ENCODE assay signal across 10 cellular contexts in the genomic region with DNA sequence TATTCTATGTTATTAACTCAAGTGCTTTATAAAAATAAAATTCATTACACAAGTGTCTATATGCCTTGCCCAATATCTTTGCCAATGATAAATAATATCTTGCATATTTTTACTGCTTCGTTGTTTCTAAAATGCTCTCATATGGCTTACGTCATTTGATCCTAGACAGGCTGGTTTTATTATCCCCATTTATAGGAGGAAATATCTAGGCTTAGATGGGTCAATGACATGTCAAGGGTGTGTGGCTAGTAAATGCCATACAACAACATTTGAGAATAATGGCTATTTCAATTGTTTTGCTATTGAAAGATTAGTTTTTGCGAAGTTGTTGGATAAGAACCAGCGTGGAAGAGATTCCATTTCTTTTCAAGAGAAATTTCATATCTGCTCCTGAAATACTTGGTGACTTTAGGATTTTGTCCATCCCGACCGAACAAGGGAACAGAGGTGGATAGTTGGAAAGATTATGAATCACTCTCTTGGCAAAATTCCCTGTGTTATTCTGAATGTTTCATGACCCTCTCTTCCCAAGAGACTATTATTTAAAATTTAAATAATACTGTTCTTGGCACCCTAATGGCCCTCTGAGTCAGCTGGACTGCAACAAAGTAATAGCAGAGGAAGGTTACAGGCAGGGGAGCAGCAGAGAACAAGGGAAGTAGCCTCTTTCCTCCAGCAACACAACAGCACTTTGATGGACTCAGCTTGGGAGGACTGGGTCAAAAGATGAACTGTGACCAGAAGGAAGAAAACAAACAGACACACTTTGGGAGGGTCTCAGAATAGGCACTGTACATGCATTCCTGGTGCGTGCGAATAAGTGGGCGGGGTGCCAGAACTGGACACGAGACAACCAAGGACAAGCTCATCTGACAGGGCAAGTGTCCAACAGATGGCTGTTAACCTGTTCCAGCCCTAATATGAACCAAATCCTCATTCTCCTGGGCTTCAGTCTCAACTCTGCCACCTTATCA.
DNase-seq lines count a peak whose midpoint lies in the region; ATAC-seq, FAIRE-seq and TF ChIP-seq lines count a peak whose summit lies in the region.
"Had no signal": no experiment of that assay in that cellular context is flagged by ENCODE, and none has a peak within 500 bp of the region (broad histone marks: within the 10 kb centered on the region; RNA-seq: fewer than 3 reads in every experiment).

No MANE protein-coding gene starts in this region.

- H3K4me1 ChIP-seq in pancreas, result peaks cover 7 to 15% (median 13%) of the 10 kb centered on the region in 3 donors

- CTCF ChIA-PET in RWPE1 (lab: Yijun Ruan, JAX), result interaction anchor here (1.7 kb wide), 1 partner anchor 31 kb away, joined by 6 read pairs; no protein-coding TSS in a partner anchor

- peak; percentile 81 for FAIRE-seq in pancreas (lab: Jason Lieb, UNC)

- TF ChIP-seq CTCF in RWPE1 (conservative IDR thresholded peaks at IDR 0.05; ENCODE audit: low read depth) (no peak), fibroblast of the aortic adventitia (IDR thresholded peaks at IDR 0.05; ENCODE audit: insufficient read depth, low read length) (no peak), pancreas (IDR thresholded peaks at IDR 0.05) (no peak), GM10266 (IDR thresholded peaks at IDR 0.05; ENCODE audit: control insufficient read depth, insufficient read depth, low read depth, missing control alignments) (no peak)

- ATAC-seq in pancreas (peak; percentile 21 to 76 (median 64)), HG02852 (IDR thresholded peaks at IDR 0.05; ENCODE audit: unreplicated experiment) (no peak)
- ATAC-seq: activated T-cell treated with anti-CD3 and anti-CD28 coated beads, Interleukin-2, amount 50 U/mL, for 4 hours had no signal

- no peak overlapping the region for H3K4me3 ChIP-seq in fibroblast of the aortic adventitia (ENCODE audit: low read depth, low read length)
- no peak overlapping the region for H3K4me3 ChIP-seq in pancreas

- in situ Hi-C loops in Caki2 (cut with HindIII; ENCODE audit: low pct_unique_long_range_greater_than_20kb, low sequenced_read_pairs), result no loop called here

- POLR2A ChIA-PET in RWPE1 (lab: Yijun Ruan, JAX; ENCODE audit: low non-redundant PET), result no interaction called here

- H3K9me3 ChIP-seq in pancreas, result no peaks in the 10 kb centered on the region

- intact Hi-C loops in pancreas (cut with DNase I), result no loop called here

- peak; percentile 91 for DNase-seq in Caki2 (ENCODE audit: low read depth)
- peak; percentile 80 for DNase-seq in RWPE1 (ENCODE audit: low spot score)
- peak; percentile 98 for DNase-seq in fibroblast of the aortic adventitia (ENCODE audit: low read depth)
- DNase-seq in pancreas, result peak in 3 of 6 donors; percentile 31 to 59 (median 45)
- DNase-seq in HPDE6-E6E7 (ENCODE audit: extremely low spot score), result no peak
- DNase-seq in HuH-7.5 (ENCODE audit: low spot score), result no peak
- DNase-seq in GM10266 (ENCODE audit: extremely low spot score), result no peak
- DNase-seq: activated T-cell treated with anti-CD3 and anti-CD28 coated beads, Interleukin-2, amount 50 U/mL, for 4 hours; stimulated activated CD8-positive, alpha-beta memory T cell treated with anti-CD3 and anti-CD28 coated beads, Interleukin-4, amount 100 ng/mL, for 48 hours had no signal

- WGBS in pancreas, 2 donors, result 47 to 54% methylated on average over 10 of the region's 10 CpGs

- no peaks in the 10 kb centered on the region for H3K27me3 ChIP-seq in pancreas

- H3K27ac ChIP-seq in RWPE1, result peak overlapping the region; percentile 77
- H3K27ac ChIP-seq in pancreas, result peak overlapping the region in 2 of 4 donors; percentile 10 to 24

- no peaks in the 10 kb centered on the region for H3K36me3 ChIP-seq in pancreas

Comparison
In these comparisons a context has a peak if more than half of its experiments do, and no peak if none do; other contexts are left out.
1. DNase-seq: peak in Caki2 (single experiment), RWPE1 (single experiment) and fibroblast of the aortic adventitia (single experiment); none in HPDE6-E6E7 (single experiment), HuH-7.5 (single experiment) and GM10266 (single experiment).